ENCODE assay signal across 1 cellular context in the genomic region with DNA sequence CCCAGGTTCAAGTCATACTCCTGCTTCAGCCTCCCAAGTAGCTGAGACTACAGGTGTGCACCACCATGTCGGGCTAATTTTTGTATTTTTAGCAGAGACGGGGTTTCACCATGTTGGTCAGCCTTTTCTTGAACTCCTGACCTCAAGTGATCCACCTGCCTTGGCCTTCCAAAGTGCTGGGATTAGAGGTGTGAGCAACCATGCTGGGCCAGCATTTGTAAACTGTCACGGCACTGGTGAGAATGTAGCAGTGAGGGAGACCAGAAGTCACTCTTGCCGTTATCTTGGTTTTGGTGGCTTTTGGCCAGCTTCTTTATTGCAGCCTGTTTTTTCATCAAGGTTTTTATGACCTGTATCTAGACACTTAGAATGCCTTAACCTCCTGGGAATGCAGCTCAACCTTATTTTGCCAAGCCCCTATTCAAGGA.
TF ChIP-seq lines count a peak whose summit lies in the region.

No MANE protein-coding gene starts in this region.

TF ChIP-seq in H1, 55 proteins besides CTCF, POLR2A, EP300 and RAD21 (continued from another document):
- TF ChIP-seq, protein P1, sequence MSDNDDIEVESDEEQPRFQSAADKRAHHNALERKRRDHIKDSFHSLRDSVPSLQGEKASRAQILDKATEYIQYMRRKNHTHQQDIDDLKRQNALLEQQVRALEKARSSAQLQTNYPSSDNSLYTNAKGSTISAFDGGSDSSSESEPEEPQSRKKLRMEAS (IDR thresholded peaks at IDR 0.05), result peak; percentile 41; the same call in 1 of the 2 replicates
- TF ChIP-seq FOSL1 (IDR thresholded peaks at IDR 0.05; ENCODE audit: insufficient read depth, low read depth, low read length) (no peak), E2F6 (IDR thresholded peaks at IDR 0.05) (0 out of 2 replicates have a peak, but pooled peaks have one; percentile 26), PHF8 (conservative IDR thresholded peaks at IDR 0.05; ENCODE audit: low read depth, low read length) (no peak)
